Comparison of ENCODE assay signal across 9 cellular contexts in genomic region chr2:27263287-27264252, GRCh38. TPM values are rescaled to one million over a fixed set of nuclear protein-coding genes. Genes with fewer than 3 reads are reported as not detected.
A peak's percentile ranks its signal among the peaks of the same experiment; 100 is the strongest.
DNase-seq lines count a peak whose midpoint lies in the region; ATAC-seq and TF ChIP-seq lines count a peak whose summit lies in the region.
"Had no signal": no experiment of that assay in that cellular context is flagged by ENCODE, and none has a peak within 500 bp of the region (broad histone marks: within the 10 kb centered on the region; RNA-seq: fewer than 3 reads in every experiment).

No MANE protein-coding gene starts in this region.

- TF ChIP-seq CTCF in fibroblast of the aortic adventitia (IDR thresholded peaks at IDR 0.05; ENCODE audit: insufficient read depth, low read length): no peak
- no peak for TF ChIP-seq CTCF in sigmoid colon (IDR thresholded peaks at IDR 0.05)

- H3K27me3 ChIP-seq in HAP-1 (ENCODE audit: low read depth) (no peaks in the 10 kb centered on the region), sigmoid colon (peaks cover 45 to 100% (median 84%) of the 10 kb centered on the region in 3 donors)

- in situ Hi-C loops in HAP-1 (cut with MboI; ENCODE audit: low sequenced_read_pairs): no loop called here

- H3K9me3 ChIP-seq in HAP-1: no peaks in the 10 kb centered on the region
- no peaks in the 10 kb centered on the region for H3K9me3 ChIP-seq in sigmoid colon

- no peak for TF ChIP-seq POLR2A in sigmoid colon (IDR thresholded peaks at IDR 0.05)

- no peak for ATAC-seq in HG03378 (IDR thresholded peaks at IDR 0.05; ENCODE audit: unreplicated experiment)

- no peak overlapping the region for H3K27ac ChIP-seq in sigmoid colon

- DNase-seq in HAP-1 (ENCODE audit: low spot score in 2 of 2) (no peak), RPMI8226 (peak; percentile 29), fibroblast of the aortic adventitia (ENCODE audit: low read depth) (no peak), sigmoid colon (no peak), GDM1 (lab: John Stamatoyannopoulos, UW) (no peak), ureter (ENCODE audit: low spot score) (no peak), NCI-H128 (lab: John Stamatoyannopoulos, UW; ENCODE audit: unreplicated experiment) (no peak)

- peaks cover 31% of the 10 kb centered on the region for H3K4me1 ChIP-seq in HAP-1
- peaks cover 0 to 38% (median 37%) of the 10 kb centered on the region in 4 donors for H3K4me1 ChIP-seq in sigmoid colon

- H3K4me3 ChIP-seq in HAP-1: peak overlapping the region; percentile 93
- H3K4me3 ChIP-seq in fibroblast of the aortic adventitia (ENCODE audit: low read depth, low read length): peak overlapping the region; percentile 54
- peak overlapping the region in 3 of 4 donors; percentile 42 to 50 (median 46) for H3K4me3 ChIP-seq in sigmoid colon

- no peak for TF ChIP-seq EP300 in sigmoid colon (IDR thresholded peaks at IDR 0.05)

- H3K36me3 ChIP-seq in HAP-1 (replicated peaks) (peaks cover 6% of the 10 kb centered on the region; the same call in 1 of the 2 replicates), sigmoid colon (no peaks in the 10 kb centered on the region)

- intact Hi-C loops in sigmoid colon (cut with DNase I): no loop called here

- 2 to 4% methylated on average over 46 of the region's 46 CpGs for WGBS in sigmoid colon, 2 donors

RNA-seq across cellular contexts. Expression of gene SLC30A3, which starts 0.7 kb away (rescaled TPM):
- total RNA-seq in fibroblast of the aortic adventitia (ENCODE audit: low replicate concordance): 0.09 and 0.25 TPM in 2 replicates
- total RNA-seq in sigmoid colon: 1 to 10 TPM in 1 of 4 donors, under 1 TPM in 2, not detected in 1; 0.28 to 1.1 (median 0.68) TPM
- polyA plus RNA-seq in sigmoid colon: under 1 TPM in 2 of 3 donors, not detected in 1; 0.10 to 0.60 TPM
- total RNA-seq in ureter: not detected
- total RNA-seq: M059J had no signal

RNA-seq across cellular contexts. Expression of gene DNAJC5G, which starts 11.7 kb away (rescaled TPM):
- total RNA-seq in fibroblast of the aortic adventitia (ENCODE audit: low replicate concordance) (not detected in 2 replicates), sigmoid colon (1 to 10 TPM in 1 of 4 donors, under 1 TPM in 1, not detected in 2; 0.71 to 1.7 TPM), ureter (not detected)
- not detected for polyA plus RNA-seq in sigmoid colon
- total RNA-seq: M059J had no signal

RNA-seq across cellular contexts. Expression of gene TRIM54, which starts 18.7 kb away (rescaled TPM):
- not detected in 2 replicates for total RNA-seq in fibroblast of the aortic adventitia (ENCODE audit: low replicate concordance)
- total RNA-seq in sigmoid colon: under 1 TPM in 1 of 4 donors, not detected in 3; 0.41 TPM
- polyA plus RNA-seq in sigmoid colon: under 1 TPM in 2 of 3 donors, not detected in 1; 0.16 to 0.46 TPM
- total RNA-seq in ureter: 0.18 TPM

RNA-seq across cellular contexts. Expression of gene UCN, which starts 44.7 kb away (rescaled TPM):
- total RNA-seq in fibroblast of the aortic adventitia (ENCODE audit: low replicate concordance) (0.27 and 1.1 TPM in 2 replicates), sigmoid colon (1 to 10 TPM in 3 of 4 donors, under 1 TPM in 1; 0.71 to 6.5 (median 2.8) TPM), ureter (0.68 TPM)
- under 1 TPM in 1 of 3 donors, not detected in 2; 0.89 TPM for polyA plus RNA-seq in sigmoid colon

RNA-seq across cellular contexts. Expression of gene CAD, which starts 46.4 kb away (rescaled TPM):
- 28.9 and 35.5 TPM in 2 replicates for total RNA-seq in fibroblast of the aortic adventitia (ENCODE audit: low replicate concordance)
- 10 to 100 TPM in 3 of 4 donors, 1 to 10 TPM in 1; 9.1 to 25.2 (median 17.1) TPM for total RNA-seq in sigmoid colon
- polyA plus RNA-seq in sigmoid colon: 10 to 100 TPM in 1 of 3 donors, 1 to 10 TPM in 2; 1.8 to 27.4 (median 3.0) TPM
- 63.6 TPM for total RNA-seq in ureter
